1 cellular context compared by ENCODE assay signal in genomic region chr1:19946331-19946751, GRCh38.
TF ChIP-seq lines count a peak whose summit lies in the region.

No MANE protein-coding gene starts in this region.

TF ChIP-seq in K562, 482 proteins besides CTCF, POLR2A, EP300 and RAD21 (continued from another document):
- TF ChIP-seq MITF (IDR thresholded peaks at IDR 0.05) (no peak), PKNOX1 (IDR thresholded peaks at IDR 0.05) (no peak), KLF13 (tag; IDR thresholded peaks at IDR 0.05; ENCODE audit: borderline replicate concordance, low read depth) (no peak), IFI16 (CRISPR knock-in tag; IDR thresholded peaks at IDR 0.05) (no peak), SNRNP70 (optimal IDR thresholded peaks at IDR 0.05; ENCODE audit: low read depth, low read length) (no peak), CEBPG (CRISPR knock-in tag; IDR thresholded peaks at IDR 0.05) (no peak), CEBPG (tag; conservative IDR thresholded peaks at IDR 0.05 in 1 of 2, IDR thresholded peaks at IDR 0.05 in 1 of 2) (no peak), BCL6 (CRISPR knock-in tag; IDR thresholded peaks at IDR 0.05) (no peak), ZKSCAN3 (CRISPR knock-in tag; IDR thresholded peaks at IDR 0.05) (no peak), ZNF3 (CRISPR knock-in tag; IDR thresholded peaks at IDR 0.05) (no peak), TEAD4 (IDR thresholded peaks at IDR 0.05; ENCODE audit: low read length) (peak; percentile 72), TEAD4 (CRISPR knock-in tag; IDR thresholded peaks at IDR 0.05; ENCODE audit: borderline replicate concordance) (no peak), BACH1 (tag; IDR thresholded peaks at IDR 0.05) (no peak)
TF ChIP-seq in K562: peak in this region for 5.
